ENCODE assay signal across 11 cellular contexts in genomic region chr20:41050361-41051019, GRCh38. TPM values are rescaled to one million over a fixed set of nuclear protein-coding genes. Genes with fewer than 3 reads are reported as not detected.
DNase-seq lines count a peak whose midpoint lies in the region; ATAC-seq and TF ChIP-seq lines count a peak whose summit lies in the region.
"Had no signal": no experiment of that assay in that cellular context is flagged by ENCODE, and none has a peak within 500 bp of the region (broad histone marks: within the 10 kb centered on the region; RNA-seq: fewer than 3 reads in every experiment).

No MANE protein-coding gene starts in this region.

- TF ChIP-seq CTCF in activated B cell treated with CpG ODN at 0.5 μM for 24 hours (IDR thresholded peaks at IDR 0.05) (no peak), mucosa of descending colon (IDR thresholded peaks at IDR 0.05) (no peak)

- H3K4me2 ChIP-seq in mesenchymal stem cell (ENCODE audit: low read length, poor library complexity, severe bottlenecking): no peak overlapping the region

- H2BK5ac ChIP-seq in mesenchymal stem cell (ENCODE audit: low read depth, low read length, poor library complexity, severe bottlenecking): no peak overlapping the region

- H4K91ac ChIP-seq in mesenchymal stem cell (ENCODE audit: low read length): no peak overlapping the region

- H3K4me3 Mint-ChIP-seq in activated B cell treated with CpG ODN at 0.5 μM for 24 hours: peak overlapping the region; percentile 60

- no peak overlapping the region for H3K27ac ChIP-seq in mesenchymal stem cell (ENCODE audit: low read length, poor library complexity, severe bottlenecking)

- H2AK5ac ChIP-seq in mesenchymal stem cell (ENCODE audit: low read length, severe bottlenecking): no peak overlapping the region

- no peak overlapping the region for H2BK15ac ChIP-seq in mesenchymal stem cell (ENCODE audit: low read depth, poor library complexity, severe bottlenecking)

- no peak overlapping the region for H2BK12ac ChIP-seq in mesenchymal stem cell (ENCODE audit: low read length in 2 of 2)

- H3K79me1 ChIP-seq in mesenchymal stem cell (replicated peaks; ENCODE audit: low read length, poor library complexity, severe bottlenecking): peaks cover 2% of the 10 kb centered on the region

- no CpG with 5 or more reads among the region's 1 CpG for WGBS in mesenchymal stem cell

- ATAC-seq in activated B cell treated with CpG ODN at 0.5 μM for 24 hours (ENCODE audit: low read depth) (peak; percentile 43), GM21390 (IDR thresholded peaks at IDR 0.05; ENCODE audit: unreplicated experiment) (no peak), GM19324 (IDR thresholded peaks at IDR 0.05; ENCODE audit: low FRiP score, unreplicated experiment) (no peak), mucosa of descending colon (no peak)

- H2AFZ ChIP-seq in mesenchymal stem cell (ENCODE audit: low read depth, low read length): no peak overlapping the region

- no peak overlapping the region for H2BK120ac ChIP-seq in mesenchymal stem cell (ENCODE audit: low read depth, low read length)

- H3K9me3 ChIP-seq in mesenchymal stem cell (ENCODE audit: control insufficient read depth, low read length) (no peaks in the 10 kb centered on the region), mucosa of descending colon (no peaks in the 10 kb centered on the region)

- no peak overlapping the region for H3K14ac ChIP-seq in mesenchymal stem cell (ENCODE audit: low read length in 2 of 2)

- no peaks in the 10 kb centered on the region for H3K27me3 ChIP-seq in mesenchymal stem cell (ENCODE audit: control insufficient read depth in 1 of 2, insufficient read depth in 1 of 2, low read length in 2 of 2)

- peaks cover 6% of the 10 kb centered on the region for H3K36me3 Mint-ChIP-seq in activated B cell treated with CpG ODN at 0.5 μM for 24 hours (ENCODE audit: low read depth)

- H3K4me1 ChIP-seq in mesenchymal stem cell (ENCODE audit: control insufficient read depth, insufficient read depth, low read depth, low read length) (peaks cover 7% of the 10 kb centered on the region), mucosa of descending colon (ENCODE audit: low read depth) (peaks cover 73% of the 10 kb centered on the region)

- H4K8ac ChIP-seq in mesenchymal stem cell (ENCODE audit: low read length): no peak overlapping the region

- POLR2A ChIA-PET in activated B cell treated with CpG ODN at 0.5 μM for 24 hours (lab: Charles Lee): interaction anchor here (0.6 to 2.9 kb wide), 2 partner anchors 59 to 1910 kb away, joined by 5 to 22 read pairs; no protein-coding TSS in a partner anchor

- DNase-seq in AG08395 (ENCODE audit: low spot score): peak; percentile 52
- peak; percentile 33 for DNase-seq in GM04503 (ENCODE audit: low read depth)
- no peak for DNase-seq in activated B cell treated with CpG ODN at 0.5 μM for 24 hours
- DNase-seq in mesenchymal stem cell: peak; percentile 52
- no peak for DNase-seq in NCI-H2171 treated with DMSO at 0.1 percent for 48 hours (lab: John Stamatoyannopoulos, UW)
- DNase-seq in mucosa of descending colon: no peak
- DNase-seq: foreskin melanocyte; NCI-H524 treated with DMSO at 0.1 percent for 48 hours; stimulated activated naive CD4-positive, alpha-beta T cell had no signal

- intact Hi-C loops in activated B cell treated with CpG ODN at 0.5 μM for 24 hours (cut with micrococcal nuclease) (no loop called here), mucosa of descending colon (cut with DNase I, micrococcal nuclease) (no loop called here)

- peaks cover 3% of the 10 kb centered on the region for H3K9me3 Mint-ChIP-seq in activated B cell treated with CpG ODN at 0.5 μM for 24 hours

- CTCF ChIA-PET in activated B cell treated with CpG ODN at 0.5 μM for 24 hours (lab: Charles Lee): interaction anchor here (0.6 to 5.6 kb wide), 2 partner anchors 33 to 59 kb away, joined by 3 to 39 read pairs; no protein-coding TSS in a partner anchor

- peaks cover 92% of the 10 kb centered on the region for H3K4me1 Mint-ChIP-seq in activated B cell treated with CpG ODN at 0.5 μM for 24 hours

- H3K27ac Mint-ChIP-seq in activated B cell treated with CpG ODN at 0.5 μM for 24 hours: peak overlapping the region; percentile 74

- H3K23ac ChIP-seq in mesenchymal stem cell (ENCODE audit: low read length in 2 of 2): no peak overlapping the region

- H3K36me3 ChIP-seq in mesenchymal stem cell (ENCODE audit: control insufficient read depth in 1 of 2, insufficient read depth in 2 of 2, low read depth in 1 of 2, low read length in 2 of 2) (no peaks in the 10 kb centered on the region), mucosa of descending colon (ENCODE audit: low read depth) (no peaks in the 10 kb centered on the region)

- no peak overlapping the region for H3K4ac ChIP-seq in mesenchymal stem cell (ENCODE audit: low read depth in 1 of 2, low read length in 2 of 2)

- no peak overlapping the region for H3K9ac ChIP-seq in mesenchymal stem cell (ENCODE audit: low read length)

- H3K27me3 Mint-ChIP-seq in activated B cell treated with CpG ODN at 0.5 μM for 24 hours: no peaks in the 10 kb centered on the region

- H3K4me3 ChIP-seq in mesenchymal stem cell (ENCODE audit: insufficient read depth in 1 of 2, low read depth in 1 of 2, low read length in 2 of 2) (peak overlapping the region in 1 of 2 experiments; percentile 11), mucosa of descending colon (no peak overlapping the region)

- H3K18ac ChIP-seq in mesenchymal stem cell (ENCODE audit: low read depth in 1 of 2, low read length in 2 of 2): no peak overlapping the region

RNA-seq across cellular contexts. Expression of gene TOP1, which starts 21.9 kb away (rescaled TPM):
- 62.7 and 63.3 TPM in 2 replicates for total RNA-seq in activated B cell treated with CpG ODN at 0.5 μM for 24 hours
- 68.4 TPM for polyA plus RNA-seq in mesenchymal stem cell (2013, experiment 1 of 2)
- polyA plus RNA-seq in mesenchymal stem cell (2013, experiment 2 of 2): 65.1 TPM
- 10 to 100 TPM; 51.8 to 60.0 (median 57.7) TPM for total RNA-seq in mucosa of descending colon

Comparison
In these comparisons a context has a peak if more than half of its experiments do, and no peak if none do; other contexts are left out.
1. DNase-seq: peak in AG08395 (single experiment), GM04503 (single experiment) and mesenchymal stem cell (single experiment); none in activated B cell treated with CpG ODN at 0.5 μM for 24 hours (single experiment), NCI-H2171 treated with DMSO at 0.1 percent for 48 hours (single experiment) and mucosa of descending colon (0 of 3).